Comparison of ENCODE assay signal across 7 cellular contexts in the genomic region with DNA sequence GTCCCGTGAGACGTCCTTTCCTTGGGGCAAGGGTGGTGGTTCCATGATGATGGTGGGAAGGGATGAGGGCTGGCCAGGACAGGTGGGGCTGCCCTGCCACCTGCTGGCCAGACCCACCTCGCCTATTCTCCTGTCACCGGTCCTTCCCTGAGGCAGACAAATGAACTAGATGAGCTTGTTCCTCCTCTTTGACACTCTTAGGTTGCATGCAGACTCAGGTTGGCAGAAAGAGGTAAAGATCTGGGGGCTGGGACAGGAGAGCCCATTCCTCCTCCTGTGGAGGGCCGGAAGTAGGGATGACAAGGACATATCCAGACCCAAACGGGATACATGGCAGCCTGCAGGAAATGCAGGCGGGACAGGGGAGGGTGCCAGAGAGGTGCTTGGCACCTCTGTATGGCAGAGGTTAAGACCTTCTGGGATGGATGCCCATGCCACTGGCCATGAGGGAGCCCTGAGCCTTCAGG. TPM values are rescaled to one million over a fixed set of nuclear protein-coding genes. Genes with fewer than 3 reads are reported as not detected.
DNase-seq lines count a peak whose midpoint lies in the region; ATAC-seq and TF ChIP-seq lines count a peak whose summit lies in the region.

No MANE protein-coding gene starts in this region.

- peaks cover 0 to 4% (median under 1%) of the 10 kb centered on the region in 4 donors for H3K9me3 ChIP-seq in tibial nerve

- H3K4me3 ChIP-seq in KMS-11 (IDR thresholded peaks at IDR 0.05; ENCODE audit: insufficient read depth, low read depth, low read length): no peak overlapping the region
- H3K4me3 ChIP-seq in tibial nerve: no peak overlapping the region

- DNase-seq in GM10266 (ENCODE audit: extremely low spot score): peak; percentile 80
- DNase-seq in activated CD4-positive, alpha-beta T cell treated with anti-CD3 and anti-CD28 coated beads for 24 hours (ENCODE audit: low read depth in 2 of 2): peak; percentile 14 to 21
- peak; percentile 20 to 51 for DNase-seq in dermis microvascular lymphatic vessel endothelial cell (ENCODE audit: low read depth in 2 of 2)
- DNase-seq in naive B cell: peak; percentile 54
- DNase-seq in tibial nerve (ENCODE audit: low spot score in 2 of 2): no peak

- TF ChIP-seq CTCF in GM10266 (IDR thresholded peaks at IDR 0.05; ENCODE audit: control insufficient read depth, insufficient read depth, low read depth, missing control alignments): peak; percentile 90
- TF ChIP-seq CTCF in KMS-11 (conservative IDR thresholded peaks at IDR 0.05; ENCODE audit: low read depth, low read length): peak; percentile 78
- TF ChIP-seq CTCF in tibial nerve (IDR thresholded peaks at IDR 0.05): peak; percentile 40 to 66 (median 51)

- H3K27ac Mint-ChIP-seq in naive B cell: peak overlapping the region in 1 of 6 donors; percentile 79

- H3K79me2 ChIP-seq in KMS-11 (ENCODE audit: insufficient read depth, low read depth): no peaks in the 10 kb centered on the region

- H3K27ac ChIP-seq in KMS-11: no peak overlapping the region
- no peak overlapping the region for H3K27ac ChIP-seq in tibial nerve

- H3K4me1 Mint-ChIP-seq in naive B cell: peaks cover 0 to 9% (median 5%) of the 10 kb centered on the region in 3 donors

- H4K20me1 ChIP-seq in KMS-11 (ENCODE audit: insufficient read depth): no peaks in the 10 kb centered on the region

- TF ChIP-seq POLR2A in tibial nerve (IDR thresholded peaks at IDR 0.05): no peak

- no peaks in the 10 kb centered on the region for H3K4me1 ChIP-seq in KMS-11 (ENCODE audit: low read depth, poor library complexity, severe bottlenecking)
- H3K4me1 ChIP-seq in tibial nerve: no peaks in the 10 kb centered on the region

- no peaks in the 10 kb centered on the region for H3K36me3 Mint-ChIP-seq in naive B cell

- WGBS in tibial nerve, 2 donors: 45 to 55% methylated on average over 7 of the region's 7 CpGs

- no peak overlapping the region for H3K4me3 Mint-ChIP-seq in naive B cell

- no peaks in the 10 kb centered on the region for H3K27me3 ChIP-seq in KMS-11 (ENCODE audit: insufficient read depth, low read depth)
- H3K27me3 ChIP-seq in tibial nerve: no peaks in the 10 kb centered on the region

- H3K9me3 Mint-ChIP-seq in naive B cell: peaks cover 0 to 6% (median 2%) of the 10 kb centered on the region in 7 donors

- H3K4me2 ChIP-seq in KMS-11: no peak overlapping the region

- no peak overlapping the region for H3K9ac ChIP-seq in KMS-11

- H2AFZ ChIP-seq in KMS-11 (ENCODE audit: low read depth): no peak overlapping the region

- H3K36me3 ChIP-seq in KMS-11 (ENCODE audit: insufficient read depth) (no peaks in the 10 kb centered on the region), tibial nerve (no peaks in the 10 kb centered on the region)

- TF ChIP-seq EP300 in tibial nerve (IDR thresholded peaks at IDR 0.05): no peak

- ATAC-seq in naive B cell (ENCODE audit: low read depth in 2 of 2) (peak; percentile 80 to 95), HG03095 (IDR thresholded peaks at IDR 0.05; ENCODE audit: unreplicated experiment) (no peak)

- peaks cover 0 to 3% (median 1%) of the 10 kb centered on the region in 3 donors for H3K27me3 Mint-ChIP-seq in naive B cell

RNA-seq across cellular contexts. Expression of a gene that starts 38.6 kb away (rescaled TPM):
- total RNA-seq in dermis microvascular lymphatic vessel endothelial cell (not detected in 2 replicates), tibial nerve (under 1 TPM in 2 of 4 donors, not detected in 2; under 0.01 to 0.21 TPM)
- polyA plus RNA-seq in naive B cell (ENCODE audit: low read depth in 6 of 6): under 1 TPM in 3 of 6 donors, not detected in 3; 0.06 to 0.17 (median 0.15) TPM

RNA-seq across cellular contexts. Expression of a gene that starts 46.6 kb away (rescaled TPM):
- total RNA-seq in dermis microvascular lymphatic vessel endothelial cell (20.3 and 22.1 TPM in 2 replicates), tibial nerve (10 to 100 TPM; 46.9 to 70.7 (median 63.4) TPM)
- polyA plus RNA-seq in naive B cell (ENCODE audit: low read depth in 6 of 6): 100 to 1,000 TPM in 1 of 6 donors, 10 to 100 TPM in 5; 69.1 to 116 (median 76.7) TPM

Comparison
In these comparisons a context has a peak if more than half of its experiments do, and no peak if none do; other contexts are left out.
1. DNase-seq: peak in GM10266 (single experiment), activated CD4-positive, alpha-beta T cell treated with anti-CD3 and anti-CD28 coated beads for 24 hours (2 of 2), dermis microvascular lymphatic vessel endothelial cell (2 of 2) and naive B cell (single experiment); none in tibial nerve (0 of 2).
2. Peak in every context shown above with its lines, with median percentiles within 50 percentile points of each other: CTCF ChIP-seq.